8 cellular contexts compared by ENCODE assay signal in the genomic region with DNA sequence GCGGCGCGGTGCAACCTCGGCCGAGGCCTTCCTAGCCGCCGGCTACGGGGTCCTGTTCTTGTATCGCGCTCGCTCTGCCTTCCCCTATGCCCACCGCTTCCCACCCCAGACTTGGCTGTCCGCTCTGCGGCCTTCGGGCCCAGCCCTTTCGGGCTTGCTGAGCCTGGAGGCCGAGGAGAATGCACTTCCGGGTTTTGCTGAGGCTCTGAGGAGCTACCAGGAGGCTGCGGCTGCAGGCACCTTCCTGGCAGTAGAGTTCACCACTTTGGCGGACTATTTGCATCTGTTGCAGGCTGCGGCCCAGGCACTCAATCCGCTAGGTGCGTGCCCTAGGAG. TPM values are rescaled to one million over a fixed set of nuclear protein-coding genes. Genes with fewer than 3 reads are reported as not detected.
A peak's percentile ranks its signal among the peaks of the same experiment; 100 is the strongest.
DNase-seq lines count a peak whose midpoint lies in the region; ATAC-seq, FAIRE-seq and TF ChIP-seq lines count a peak whose summit lies in the region.

No MANE protein-coding gene starts in this region.

- H3K27me3 Mint-ChIP-seq in astrocyte (ENCODE audit: low read depth, unreplicated experiment) = no peaks in the 10 kb centered on the region

- peak overlapping the region; percentile 82 for H3K27ac Mint-ChIP-seq in astrocyte (ENCODE audit: unreplicated experiment)

- H3K79me2 ChIP-seq in astrocyte (ENCODE audit: insufficient read depth, low read length) = peaks cover 8% of the 10 kb centered on the region

- H2AFZ ChIP-seq in astrocyte (ENCODE audit: low read depth, low read length) = peak overlapping the region; percentile 98

- H3K27me3 ChIP-seq in astrocyte (ENCODE audit: insufficient read depth, low read length) (no peaks in the 10 kb centered on the region), iPS DF 6.9 (ENCODE audit: control insufficient read depth, insufficient read depth, low read length) (no peaks in the 10 kb centered on the region), skeletal muscle satellite cell (ENCODE audit: control insufficient read depth, insufficient read depth, low read length) (no peaks in the 10 kb centered on the region)

- H3K4me1 Mint-ChIP-seq in astrocyte (ENCODE audit: low read depth, unreplicated experiment) = peaks cover 13% of the 10 kb centered on the region

- peak overlapping the region; percentile 89 for H3K4me3 Mint-ChIP-seq in astrocyte (ENCODE audit: unreplicated experiment)

- DNase-seq in ELF-1 (ENCODE audit: low read depth, low spot score) (peak; percentile 85), HuH-7.5 (ENCODE audit: low spot score) (peak; percentile 49), astrocyte (ENCODE audit: low read depth) (peak; percentile 45), iPS DF 6.9 (ENCODE audit: low read depth, low spot score) (no peak), amniotic stem cell (lab: John Stamatoyannopoulos, UW) (no peak)

- H3K36me3 Mint-ChIP-seq in astrocyte (ENCODE audit: low read depth, unreplicated experiment) = peaks cover 3% of the 10 kb centered on the region

- TF ChIP-seq CTCF in astrocyte (IDR thresholded peaks at IDR 0.05; ENCODE audit: insufficient read depth, low read depth, low read length) = no peak

- H3K9ac ChIP-seq in astrocyte (ENCODE audit: low read length) = peak overlapping the region; percentile 86
- peak overlapping the region; percentile 93 for H3K9ac ChIP-seq in skeletal muscle satellite cell (ENCODE audit: low read depth, low read length)

- H3K9me3 Mint-ChIP-seq in astrocyte (ENCODE audit: unreplicated experiment) = peaks cover 3% of the 10 kb centered on the region

- no peaks in the 10 kb centered on the region for H3K9me3 ChIP-seq in astrocyte (ENCODE audit: insufficient read depth, low read depth, low read length)
- H3K9me3 ChIP-seq in iPS DF 6.9 (ENCODE audit: control insufficient read depth, insufficient read depth, low read length) = no peaks in the 10 kb centered on the region
- no peaks in the 10 kb centered on the region for H3K9me3 ChIP-seq in skeletal muscle satellite cell (replicated peaks; ENCODE audit: low read length)

- peaks cover 6% of the 10 kb centered on the region for H3K36me3 ChIP-seq in astrocyte (ENCODE audit: insufficient read depth, low read length)
- H3K36me3 ChIP-seq in iPS DF 6.9 (ENCODE audit: control insufficient read depth, insufficient read depth, low read length) = no peaks in the 10 kb centered on the region
- H3K36me3 ChIP-seq in skeletal muscle satellite cell (ENCODE audit: insufficient read depth, low read length) = peaks cover 6% of the 10 kb centered on the region

- H3K4me3 ChIP-seq in astrocyte (ENCODE audit: insufficient read depth, low read depth, low read length) (peak overlapping the region; percentile 86), iPS DF 6.9 (ENCODE audit: low read length) (peak overlapping the region; percentile 69), skeletal muscle satellite cell (ENCODE audit: low read length) (peak overlapping the region; percentile 99)

- ATAC-seq in GM21526 (IDR thresholded peaks at IDR 0.05; ENCODE audit: low FRiP score, unreplicated experiment) = peak; percentile 45
- peak; percentile 82 for ATAC-seq in SK-N-SH treated with all-trans-retinoic acid at 6 μM for 48 hours

- H3K27ac ChIP-seq in astrocyte (ENCODE audit: low read depth, low read length) = peak overlapping the region; percentile 62
- no peak overlapping the region for H3K27ac ChIP-seq in iPS DF 6.9 (ENCODE audit: low read length)

- WGBS in iPS DF 6.9 (ENCODE audit: insufficient coverage, insufficient read length) = no CpG with 5 or more reads among the region's 23 CpGs

- H3K4me1 ChIP-seq in astrocyte (ENCODE audit: insufficient read depth, low read length) = peaks cover 15% of the 10 kb centered on the region
- no peaks in the 10 kb centered on the region for H3K4me1 ChIP-seq in iPS DF 6.9 (ENCODE audit: control insufficient read depth, insufficient read depth, low read length)
- peaks cover 14% of the 10 kb centered on the region for H3K4me1 ChIP-seq in skeletal muscle satellite cell (ENCODE audit: control insufficient read depth, insufficient read depth, low read length)

- no peak for FAIRE-seq in astrocyte (lab: Jason Lieb, UNC)

- H3K4me2 ChIP-seq in astrocyte (ENCODE audit: low read length) = peak overlapping the region; percentile 98
- peak overlapping the region; percentile 100 for H3K4me2 ChIP-seq in skeletal muscle satellite cell (ENCODE audit: low read length)

- no peaks in the 10 kb centered on the region for H4K20me1 ChIP-seq in astrocyte (ENCODE audit: insufficient read depth, low read length)

TF ChIP-seq in SK-N-SH treated with all-trans-retinoic acid at 6 μM for 48 hours, 23 proteins besides CTCF, POLR2A, EP300 and RAD21:
- TF ChIP-seq ISL1 (CRISPR knock-in tag; IDR thresholded peaks at IDR 0.05) = no peak
- no peak for TF ChIP-seq ZNF70 (CRISPR knock-in tag; IDR thresholded peaks at IDR 0.05)
- TF ChIP-seq ZFP30 (CRISPR knock-in tag; IDR thresholded peaks at IDR 0.05) = no peak
- 0 out of 2 replicates have a peak, but pooled peaks have one; percentile 24 for TF ChIP-seq ZFP3 (CRISPR knock-in tag; IDR thresholded peaks at IDR 0.05)
- TF ChIP-seq CSDC2 (CRISPR knock-in tag; IDR thresholded peaks at IDR 0.05) = no peak
- no peak for TF ChIP-seq SNAI2 (CRISPR knock-in tag; IDR thresholded peaks at IDR 0.05)
TF ChIP-seq in SK-N-SH treated with all-trans-retinoic acid at 6 μM for 48 hours: peak in this region for 1.

RNA-seq across cellular contexts. Expression of a gene that starts 0.4 kb away (rescaled TPM):
- total RNA-seq in astrocyte = 23.4 and 26.8 TPM in 2 replicates
- total RNA-seq in skeletal muscle satellite cell (2012; rRNA removed) = 34.9 and 45.9 TPM in 2 replicates

RNA-seq across cellular contexts. Expression of a gene that starts 0.9 kb away (rescaled TPM):
- total RNA-seq in astrocyte = 0.23 TPM in 1 of 2 replicates, not detected in the other
- total RNA-seq in skeletal muscle satellite cell (2012; rRNA removed) = under 0.01 and 0.25 TPM in 2 replicates

RNA-seq across cellular contexts. Expression of a gene that starts 6.4 kb away (rescaled TPM):
- total RNA-seq in astrocyte = 2.2 and 2.5 TPM in 2 replicates
- under 0.01 and 1.1 TPM in 2 replicates for total RNA-seq in skeletal muscle satellite cell (2012; rRNA removed)

Comparison
In these comparisons a context has a peak if more than half of its experiments do, and no peak if none do; other contexts are left out.
1. DNase-seq: peak in ELF-1 (single experiment), HuH-7.5 (single experiment) and astrocyte (single experiment); none in iPS DF 6.9 (single experiment) and amniotic stem cell (single experiment).
2. Peak in every context shown above with its lines, with median percentiles within 50 percentile points of each other: H3K4me3 ChIP-seq.